Comparison of ENCODE assay signal across 10 cellular contexts in the genomic region with DNA sequence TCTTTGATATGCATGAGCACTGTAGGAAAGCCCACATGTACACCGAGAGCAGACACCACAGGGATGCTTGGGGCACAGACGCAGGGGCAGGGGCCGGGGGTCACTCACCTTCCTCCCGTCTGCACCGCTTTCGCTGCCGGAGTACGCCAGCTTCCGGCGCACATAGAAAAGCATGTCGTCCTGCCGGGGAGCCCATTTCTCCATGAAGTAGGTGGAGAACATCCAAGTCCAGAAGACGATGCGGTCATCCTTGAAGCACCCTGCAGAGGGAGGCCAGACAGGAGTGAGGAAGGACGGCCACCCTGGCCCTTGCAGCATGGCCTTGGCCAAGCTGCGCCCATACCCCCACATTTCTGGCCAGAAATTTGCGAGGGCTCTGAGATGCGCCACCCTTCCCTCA. TPM values are rescaled to one million over a fixed set of nuclear protein-coding genes. Genes with fewer than 3 reads are reported as not detected.
A peak's percentile ranks its signal among the peaks of the same experiment; 100 is the strongest.
DNase-seq lines count a peak whose midpoint lies in the region; ATAC-seq and TF ChIP-seq lines count a peak whose summit lies in the region.
"Had no signal": no experiment of that assay in that cellular context is flagged by ENCODE, and none has a peak within 500 bp of the region (broad histone marks: within the 10 kb centered on the region; RNA-seq: fewer than 3 reads in every experiment).

No MANE protein-coding gene starts in this region.

- peak overlapping the region in 5 of 11 experiments; percentile 94 to 99 (median 94); a peak in 8 of 22 replicates for H3K4me2 ChIP-seq in BLaER1 treated with 17β-estradiol and CSF1 and Interleukin-3, amounts not matched to agents 10 nM and 100 nM

- peaks cover 36 to 100% (median 87%) of the 10 kb centered on the region in 11 experiments; a peak in 20 of 22 replicates for H4K20me1 ChIP-seq in BLaER1 treated with 17β-estradiol and CSF1 and Interleukin-3, amounts not matched to agents 10 nM and 100 nM

- peaks cover 34 to 73% (median 46%) of the 10 kb centered on the region in 10 experiments for H3K4me1 ChIP-seq in BLaER1 treated with 17β-estradiol and CSF1 and Interleukin-3, amounts not matched to agents 10 nM and 100 nM
- peaks cover 19 to 37% of the 10 kb centered on the region in 2 donors for H3K4me1 ChIP-seq in adrenal gland (replicated peaks in 1 of 2)

- 68 to 76% (median 71%) methylated on average over 11 to 18 of the region's 18 CpGs for WGBS in adrenal gland, 4 donors

- intact Hi-C loops in adrenal gland (cut with DNase I) (no loop called here), left colon (cut with DNase I, micrococcal nuclease) (no loop called here)

- H3K36me3 ChIP-seq in BLaER1 treated with 17β-estradiol and CSF1 and Interleukin-3, amounts not matched to agents 10 nM and 100 nM, result peaks cover 31 to 73% (median 59%) of the 10 kb centered on the region in 11 experiments
- no peaks in the 10 kb centered on the region for H3K36me3 ChIP-seq in adrenal gland (replicated peaks in 1 of 2)

- no peaks in the 10 kb centered on the region for H3K27me3 ChIP-seq in BLaER1 treated with 17β-estradiol and CSF1 and Interleukin-3, amounts not matched to agents 10 nM and 100 nM
- no peaks in the 10 kb centered on the region for H3K27me3 ChIP-seq in adrenal gland

- H3K9ac ChIP-seq in BLaER1 treated with 17β-estradiol and CSF1 and Interleukin-3, amounts not matched to agents 10 nM and 100 nM, result peak overlapping the region in 3 of 11 experiments; percentile 14 to 76 (median 68); a peak in 4 of 22 replicates

- H3K27ac ChIP-seq in BLaER1 treated with 17β-estradiol and CSF1 and Interleukin-3, amounts not matched to agents 10 nM and 100 nM, result peak overlapping the region in 8 of 11 experiments; percentile 62 to 86 (median 76); a peak in 13 of 22 replicates
- peak overlapping the region; percentile 52 to 89 (median 82) for H3K27ac ChIP-seq in adrenal gland

- no peak for TF ChIP-seq CTCF in adrenal gland (IDR thresholded peaks at IDR 0.05)

- H3K4me3 ChIP-seq in BLaER1 treated with 17β-estradiol and CSF1 and Interleukin-3, amounts not matched to agents 10 nM and 100 nM, result no peak overlapping the region
- H3K4me3 ChIP-seq in adrenal gland (peak overlapping the region in 1 of 4 donors; percentile 48), skeletal muscle cell (ENCODE audit: low read depth, low read length) (peak overlapping the region; percentile 30)

- ATAC-seq in left colon (no peak), HG03565 (IDR thresholded peaks at IDR 0.05; ENCODE audit: unreplicated experiment) (no peak), HG02759 (IDR thresholded peaks at IDR 0.05; ENCODE audit: unreplicated experiment) (no peak)

- DNase-seq in adrenal gland, result no peak
- DNase-seq in globus pallidus (ENCODE audit: low spot score), result peak; percentile 33
- no peak for DNase-seq in skeletal muscle cell (ENCODE audit: low read depth)
- DNase-seq in left colon, result no peak
- no peak for DNase-seq in COR-L47 (lab: John Stamatoyannopoulos, UW)
- DNase-seq: activated CD4-positive, alpha-beta memory T cell treated with anti-CD3 and anti-CD28 coated beads for 36 hours; NCI-H187 treated with DMSO at 0.1 percent for 48 hours had no signal

- TF ChIP-seq POLR2A in adrenal gland (IDR thresholded peaks at IDR 0.05), result no peak

- H3K9me3 ChIP-seq in BLaER1 treated with 17β-estradiol and CSF1 and Interleukin-3, amounts not matched to agents 10 nM and 100 nM (replicated peaks in 1 of 11), result no peaks in the 10 kb centered on the region
- H3K9me3 ChIP-seq in adrenal gland (replicated peaks in 1 of 3), result no peaks in the 10 kb centered on the region

RNA-seq across cellular contexts. Expression of a gene that starts 28.8 kb away (rescaled TPM):
- total RNA-seq in adrenal gland (100 to 1,000 TPM in 4 of 8 donors, 10 to 100 TPM in 4; 52.7 to 142 (median 96.4) TPM), left colon (10 to 100 TPM; 36.0 to 52.2 TPM)
- polyA plus RNA-seq in adrenal gland, result 100 to 1,000 TPM in 2 of 3 donors, 10 to 100 TPM in 1; 43.3 to 183 (median 152) TPM

RNA-seq across cellular contexts. Expression of a gene that starts 48.1 kb away (rescaled TPM):
- total RNA-seq in adrenal gland, result 100 to 1,000 TPM in 2 of 8 donors, 10 to 100 TPM in 6; 48.9 to 126 (median 69.9) TPM
- 10 to 100 TPM; 14.9 to 45.9 (median 23.1) TPM for polyA plus RNA-seq in adrenal gland
- total RNA-seq in left colon, result 10 to 100 TPM; 56.4 to 65.9 TPM
